8 cellular contexts compared by ENCODE assay signal in genomic region chr7:1027285-1028043, GRCh38. TPM values are rescaled to one million over a fixed set of nuclear protein-coding genes. Genes with fewer than 3 reads are reported as not detected.
DNase-seq lines count a peak whose midpoint lies in the region; ATAC-seq and TF ChIP-seq lines count a peak whose summit lies in the region.

No MANE protein-coding gene starts in this region.

- H3K36me3 Mint-ChIP-seq in naive thymus-derived CD8-positive, alpha-beta T cell: peaks cover 0 to 18% (median 6%) of the 10 kb centered on the region in 3 donors

- H3K27ac Mint-ChIP-seq in naive thymus-derived CD8-positive, alpha-beta T cell: peak overlapping the region; percentile 58 to 91 (median 76)

- H3K27ac ChIP-seq in epithelial cell of prostate: peak overlapping the region; percentile 77

- peaks cover 14 to 61% (median 44%) of the 10 kb centered on the region in 4 donors for H3K4me1 Mint-ChIP-seq in naive thymus-derived CD8-positive, alpha-beta T cell

- DNase-seq in GM12864 (ENCODE audit: low read depth) (no peak), SHP77 treated with DMSO at 0.1 percent for 48 hours (lab: John Stamatoyannopoulos, UW) (peak; percentile 15), epithelial cell of prostate (ENCODE audit: low read depth, low spot score) (no peak), HuH-7 (ENCODE audit: low spot score) (no peak), inferior parietal cortex (ENCODE audit: extremely low spot score) (no peak)
- DNase-seq in naive thymus-derived CD8-positive, alpha-beta T cell: peak in 3 of 10 donors; percentile 31 to 61 (median 32)

- H3K4me3 ChIP-seq in GM12864 (ENCODE audit: low read depth, low read length): peak overlapping the region; percentile 88

- POLR2A ChIA-PET in naive thymus-derived CD8-positive, alpha-beta T cell (lab: Charles Lee): interaction anchor here (0.7 to 5.5 kb wide), 6 partner anchors 9 to 34 kb away, joined by 3 to 35 read pairs (median 4); partner anchors contain the start of gene GPR146

- H3K4me3 Mint-ChIP-seq in naive thymus-derived CD8-positive, alpha-beta T cell: peak overlapping the region; percentile 69 to 89 (median 76)

- ATAC-seq in HG02623 (IDR thresholded peaks at IDR 0.05; ENCODE audit: unreplicated experiment) (peak; percentile 1), GM18858 (IDR thresholded peaks at IDR 0.05; ENCODE audit: unreplicated experiment) (no peak)
- peak in 1 of 2 donors; percentile 8 for ATAC-seq in naive thymus-derived CD8-positive, alpha-beta T cell

- H3K9me3 Mint-ChIP-seq in naive thymus-derived CD8-positive, alpha-beta T cell: peaks cover 0 to 9% (median 0%) of the 10 kb centered on the region in 9 donors

- TF ChIP-seq CTCF in GM12864 (IDR thresholded peaks at IDR 0.05; ENCODE audit: low read depth, low read length, missing control alignments): no peak

- H3K27me3 Mint-ChIP-seq in naive thymus-derived CD8-positive, alpha-beta T cell: peaks cover 0 to 2% (median 0%) of the 10 kb centered on the region in 5 donors

RNA-seq across cellular contexts. Expression of gene GPR146, which starts 16.9 kb away (rescaled TPM):
- total RNA-seq in naive thymus-derived CD8-positive, alpha-beta T cell: 1 to 10 TPM; 7.0 to 9.5 TPM
- polyA plus RNA-seq in naive thymus-derived CD8-positive, alpha-beta T cell: 1 to 10 TPM; 1.4 to 3.8 (median 2.5) TPM

RNA-seq across cellular contexts. Expression of gene CYP2W1, which starts 44.5 kb away (rescaled TPM):
- not detected for total RNA-seq in naive thymus-derived CD8-positive, alpha-beta T cell
- polyA plus RNA-seq in naive thymus-derived CD8-positive, alpha-beta T cell: not detected

RNA-seq across cellular contexts. Expression of gene COX19, which starts 52.1 kb away (rescaled TPM):
- total RNA-seq in naive thymus-derived CD8-positive, alpha-beta T cell: 10 to 100 TPM; 46.9 to 49.0 TPM
- 10 to 100 TPM; 19.3 to 21.5 (median 20.2) TPM for polyA plus RNA-seq in naive thymus-derived CD8-positive, alpha-beta T cell
